ENCODE assay signal across 9 cellular contexts in genomic region chr7:25854608-25855497, GRCh38.
DNase-seq lines count a peak whose midpoint lies in the region; ATAC-seq, FAIRE-seq and TF ChIP-seq lines count a peak whose summit lies in the region.
"Had no signal": no experiment of that assay in that cellular context is flagged by ENCODE, and none has a peak within 500 bp of the region (broad histone marks: within the 10 kb centered on the region; RNA-seq: fewer than 3 reads in every experiment).

No MANE protein-coding gene starts in this region.

- TF ChIP-seq CTCF in 22Rv1 (IDR thresholded peaks at IDR 0.05) (peak; percentile 97), LNCAP (IDR thresholded peaks at IDR 0.05) (peak; percentile 78), OCI-LY3 (IDR thresholded peaks at IDR 0.05; ENCODE audit: low read depth, low read length) (peak; percentile 56), bronchial epithelial cell (IDR thresholded peaks at IDR 0.05; ENCODE audit: insufficient read depth, low read length, severe bottlenecking) (peak; percentile 57), lower leg skin (IDR thresholded peaks at IDR 0.05) (peak in 1 of 3 donors; percentile 47), tibial artery (IDR thresholded peaks at IDR 0.05) (peak; percentile 86 to 87)

- H3K79me2 ChIP-seq in OCI-LY3 (ENCODE audit: low read length): no peaks in the 10 kb centered on the region

- peak; percentile 94 for FAIRE-seq in bronchial epithelial cell (lab: Jason Lieb, UNC)

- no peaks in the 10 kb centered on the region for H3K9me3 ChIP-seq in OCI-LY3 (ENCODE audit: insufficient read depth, low read length)
- no peaks in the 10 kb centered on the region for H3K9me3 ChIP-seq in tibial artery

- H3K4me2 ChIP-seq in OCI-LY3 (ENCODE audit: low read length): peak overlapping the region; percentile 27; the same call in 1 of the 2 replicates

- H3K27me3 ChIP-seq in OCI-LY3 (ENCODE audit: low read depth, low read length) (peaks cover 15% of the 10 kb centered on the region), bronchial epithelial cell (ENCODE audit: control insufficient read depth, insufficient read depth, low read length) (no peaks in the 10 kb centered on the region), tibial artery (no peaks in the 10 kb centered on the region)

- intact Hi-C loops in lower leg skin (cut with DNase I; ENCODE audit: low total_unique reads) (loop anchor here (5.0 kb wide), 2 partner anchors 598 to 1312 kb away; partner anchors contain the start of gene HOXA9), tibial artery (cut with DNase I; ENCODE audit: low total_unique reads) (loop anchor here (5.0 kb wide), 2 partner anchors 347 to 598 kb away; partner anchors contain the start of genes CBX3 and HNRNPA2B1)

- WGBS in lower leg skin, 2 donors: 5 to 8% methylated on average over 20 of the region's 20 CpGs

- H3K9ac ChIP-seq in OCI-LY3 (ENCODE audit: low read length): no peak overlapping the region

- DNase-seq in GDM1 (lab: John Stamatoyannopoulos, UW): peak; percentile 85
- DNase-seq in bronchial epithelial cell (ENCODE audit: low read depth): peak; percentile 86
- peak; percentile 87 to 93 for DNase-seq in lower leg skin (ENCODE audit: low spot score in 2 of 2)
- peak; percentile 79 to 88 for DNase-seq in tibial artery

- H3K36me3 ChIP-seq in OCI-LY3 (replicated peaks; ENCODE audit: low read depth, low read length) (no peaks in the 10 kb centered on the region), bronchial epithelial cell (ENCODE audit: control insufficient read depth, insufficient read depth, low read length) (no peaks in the 10 kb centered on the region), tibial artery (no peaks in the 10 kb centered on the region)
- H3K36me3 ChIP-seq: neutrophil had no signal

- no peak for ATAC-seq in HG03460 (IDR thresholded peaks at IDR 0.05; ENCODE audit: unreplicated experiment)

- H3K4me1 ChIP-seq in OCI-LY3 (ENCODE audit: low read length) (no peaks in the 10 kb centered on the region), tibial artery (peaks cover 4 to 58% (median 30%) of the 10 kb centered on the region in 4 donors)

- H3K27ac ChIP-seq in 22Rv1 (peak overlapping the region; percentile 98), OCI-LY3 (ENCODE audit: low read length) (no peak overlapping the region), tibial artery (peak overlapping the region; percentile 85 to 93)
- H3K27ac ChIP-seq: neutrophil had no signal

- H3K4me3 ChIP-seq in OCI-LY3 (ENCODE audit: low read length) (0 out of 2 replicates have a peak overlapping the region, but pooled peaks have one; percentile 11), bronchial epithelial cell (ENCODE audit: low read depth, low read length) (no peak overlapping the region), lower leg skin (ENCODE audit: low read depth, poor library complexity, severe bottlenecking) (no peak overlapping the region), tibial artery (peak overlapping the region; percentile 56 to 62)

- no peak overlapping the region for H2AFZ ChIP-seq in OCI-LY3 (ENCODE audit: low read depth, low read length)

- H4K20me1 ChIP-seq in OCI-LY3 (ENCODE audit: insufficient read depth, low read length): no peaks in the 10 kb centered on the region

- TF ChIP-seq POLR2A in lower leg skin (IDR thresholded peaks at IDR 0.05): peak in 1 of 2 donors; percentile 56

Comparison
In these comparisons a context has a peak if more than half of its experiments do, and no peak if none do; other contexts are left out.
1. H3K4me3 ChIP-seq: peak in OCI-LY3 (single experiment) and tibial artery (2 of 2); none in bronchial epithelial cell (single experiment) and lower leg skin (single experiment).
2. Peak in every context shown above with its lines, with median percentiles within 50 percentile points of each other: DNase-seq.